In genomic region chr5:6399978-6400910, GRCh38 we compare ENCODE assay signal across 14 cellular contexts. TPM values are rescaled to one million over a fixed set of nuclear protein-coding genes. Genes with fewer than 3 reads are reported as not detected.
DNase-seq lines count a peak whose midpoint lies in the region; ATAC-seq and TF ChIP-seq lines count a peak whose summit lies in the region.
"Had no signal": no experiment of that assay in that cellular context is flagged by ENCODE, and none has a peak within 500 bp of the region (broad histone marks: within the 10 kb centered on the region; RNA-seq: fewer than 3 reads in every experiment).

No MANE protein-coding gene starts in this region.

- H3K27me3 ChIP-seq in right atrium auricular region (no peaks in the 10 kb centered on the region), tibial artery (peaks cover 0 to 8% of the 10 kb centered on the region in 2 donors)

- H3K9me3 ChIP-seq in right atrium auricular region (peaks cover 0 to 6% of the 10 kb centered on the region in 2 donors), tibial artery (no peaks in the 10 kb centered on the region)
- H3K9me3 ChIP-seq: SK-N-SH had no signal

- intact Hi-C loops in left cardiac atrium (cut with DNase I), result no loop called here
- intact Hi-C loops in tibial artery (cut with DNase I; ENCODE audit: low total_unique reads), result no loop called here

- DNase-seq in right atrium auricular region (ENCODE audit: low spot score) (peak; percentile 30), left cardiac atrium (no peak), amniotic epithelial cell (ENCODE audit: low read depth) (peak; percentile 36), fibroblast of pulmonary artery (ENCODE audit: low read depth) (peak; percentile 9), ureter (ENCODE audit: low spot score) (peak; percentile 12), GDM1 (lab: John Stamatoyannopoulos, UW) (no peak), anterior cingulate cortex (lab: John Stamatoyannopoulos, UW) (no peak), tibial artery (no peak)
- DNase-seq: hypothalamus; nucleus accumbens; SK-N-SH; stimulated activated CD4-positive, alpha-beta T cell treated with anti-CD3 and anti-CD28 coated beads, Interleukin-12 subunit alpha, Interleukin-12 subunit beta, amount 100 ng/mL, for 4 hours had no signal

- TF ChIP-seq CTCF in right atrium auricular region (IDR thresholded peaks at IDR 0.05) (no peak), fibroblast of pulmonary artery (IDR thresholded peaks at IDR 0.05; ENCODE audit: low read length, missing control alignments) (no peak), tibial artery (IDR thresholded peaks at IDR 0.05) (no peak)

- no peaks in the 10 kb centered on the region for H3K4me1 ChIP-seq in right atrium auricular region
- no peaks in the 10 kb centered on the region for H3K4me1 ChIP-seq in tibial artery
- H3K4me1 ChIP-seq: A549 had no signal

- ATAC-seq in left cardiac atrium, result no peak
- ATAC-seq: A549 had no signal

- H3K27ac ChIP-seq in right atrium auricular region (no peak overlapping the region), tibial artery (no peak overlapping the region)
- H3K27ac ChIP-seq: A549 had no signal

- H3K4me3 ChIP-seq in right atrium auricular region (no peak overlapping the region), fibroblast of pulmonary artery (replicated peaks; ENCODE audit: low read depth, low read length) (no peak overlapping the region), tibial artery (no peak overlapping the region)
- H3K4me3 ChIP-seq: A549 had no signal

- no peaks in the 10 kb centered on the region for H3K36me3 ChIP-seq in right atrium auricular region
- H3K36me3 ChIP-seq in tibial artery, result no peaks in the 10 kb centered on the region

RNA-seq across cellular contexts. Expression of gene MED10, which starts 21.9 kb away (rescaled TPM):
- total RNA-seq in right atrium auricular region (10 to 100 TPM; 14.2 to 17.4 TPM), left cardiac atrium (10 to 100 TPM; 24.4 to 24.5 TPM), ureter (36.5 TPM)

RNA-seq across cellular contexts. Expression of gene UBE2QL1, which starts 48.4 kb away (rescaled TPM):
- total RNA-seq in right atrium auricular region (10 to 100 TPM in 1 of 2 donors, 1 to 10 TPM in 1; 9.1 to 10.8 TPM), left cardiac atrium (1 to 10 TPM; 5.6 to 7.8 TPM), ureter (0.49 TPM)
- total RNA-seq: activated CD8-positive, alpha-beta memory T cell treated with anti-CD3 and anti-CD28 coated beads for 36 hours had no signal

Comparison
In these comparisons a context has a peak if more than half of its experiments do, and no peak if none do; other contexts are left out.
1. DNase-seq: peak in right atrium auricular region (single experiment), amniotic epithelial cell (single experiment), fibroblast of pulmonary artery (single experiment) and ureter (single experiment); none in left cardiac atrium (single experiment), GDM1 (single experiment), anterior cingulate cortex (0 of 58) and tibial artery (0 of 2).